In genomic region chrX:107603433-107604159, GRCh38 we compare ENCODE assay signal across 26 cellular contexts.
"Had no signal": no experiment of that assay in that cellular context is flagged by ENCODE, and none has a peak within 500 bp of the region (broad histone marks: within the 10 kb centered on the region; RNA-seq: fewer than 3 reads in every experiment).

No MANE protein-coding gene starts in this region.

- H3K9ac ChIP-seq: SK-N-SH had no signal

- H3K4me1 Mint-ChIP-seq: activated CD4-positive, alpha-beta T cell treated with anti-CD3 and anti-CD28 coated beads for 36 hours; activated CD4-positive, alpha-beta T cell treated with anti-CD3 and anti-CD28 coated beads, Interleukin-2, amount 10 ng/mL, durations not matched to agents 7 days and 5 days; activated naive CD8-positive, alpha-beta T cell treated with anti-CD3 and anti-CD28 coated beads, Interleukin-2, amount 50 U/mL, for 24 hours had no signal

- H3K27ac ChIP-seq: SJCRH30 had no signal

- H3K4me3 Mint-ChIP-seq: activated CD4-positive, alpha-beta T cell treated with anti-CD3 and anti-CD28 coated beads for 36 hours; activated CD4-positive, alpha-beta T cell treated with anti-CD3 and anti-CD28 coated beads, Interleukin-2, amount 10 ng/mL, durations not matched to agents 7 days and 5 days; activated CD8-positive, alpha-beta T cell treated with anti-CD3 and anti-CD28 coated beads, Interleukin-2, amount 10 ng/mL, durations not matched to agents 7 days and 5 days; activated naive CD4-positive, alpha-beta T cell treated with anti-CD3 and anti-CD28 coated beads for 36 hours; activated naive CD8-positive, alpha-beta T cell; activated naive CD8-positive, alpha-beta T cell treated with anti-CD3 and anti-CD28 coated beads, Interleukin-2, amount 50 U/mL, for 24 hours; activated T-cell treated with anti-CD3 and anti-CD28 coated beads, Interleukin-2, amount 50 U/mL, for 4 hours; activated T-helper 1 cell treated with anti-CD3 and anti-CD28 coated beads, Interleukin-12 subunit alpha, Interleukin-12 subunit beta, Interleukin-2, Interleukin-4 antibody, amounts not matched to agents 30 ng/mL and 10 ng/mL and 1 ng/mL, durations not matched to agents 14 hours and 24 hours and 36 hours; brain; T-helper 1 cell treated with Interleukin-12 subunit alpha and Interleukin-12 subunit beta and Interleukin-4 antibody, amounts not matched to agents 30 μg/mL and 1 μg/mL, for 36 hours; T-helper 2 cell treated with Interferon-gamma antibody and Interleukin-4, amounts not matched to agents 5 μg/mL and 100 μg/mL, for 36 hours had no signal

- H3K4me2 ChIP-seq: SK-N-SH had no signal

- DNase-seq: activated CD4-positive, alpha-beta T cell treated with anti-CD3 and anti-CD28 coated beads for 36 hours; activated CD4-positive, alpha-beta T cell treated with anti-CD3 and anti-CD28 coated beads, Interleukin-2, amount 10 ng/mL, durations not matched to agents 7 days and 5 days; activated CD4-positive, alpha-beta T cell treated with anti-CD3 and anti-CD28 coated beads, Interleukin-2, amount 50 U/mL, for 48 hours; activated CD8-positive, alpha-beta T cell treated with anti-CD3 and anti-CD28 coated beads, Interleukin-2, amount 10 ng/mL, durations not matched to agents 7 days and 5 days; activated gamma-delta T cell treated with Interleukin-2 at 50 U/mL for 16 hours; activated naive CD4-positive, alpha-beta T cell treated with anti-CD3 and anti-CD28 coated beads for 36 hours; activated naive CD8-positive, alpha-beta T cell treated with anti-CD3 and anti-CD28 coated beads, Interleukin-2, amount 50 U/mL, for 24 hours; activated T-cell treated with anti-CD3 and anti-CD28 coated beads, Interleukin-2, amount 50 U/mL, for 4 hours; central memory CD4-positive, alpha-beta T cell; NCI-H1105; NCI-H1436; NCI-H1694; NCI-H345; NCI-H524 treated with DMSO at 0.1 percent for 48 hours; SHP77; SJCRH30; SK-N-SH had no signal

- H3K9me3 Mint-ChIP-seq: activated CD4-positive, alpha-beta T cell treated with anti-CD3 and anti-CD28 coated beads, Interleukin-2, amount 10 ng/mL, durations not matched to agents 7 days and 5 days; activated naive CD4-positive, alpha-beta T cell treated with anti-CD3 and anti-CD28 coated beads for 36 hours; activated naive CD8-positive, alpha-beta T cell treated with anti-CD3 and anti-CD28 coated beads, Interleukin-2, amount 50 U/mL, for 24 hours; activated T-cell treated with anti-CD3 and anti-CD28 coated beads, Interleukin-2, amount 50 U/mL, for 4 hours; activated T-helper 1 cell treated with anti-CD3 and anti-CD28 coated beads, Interleukin-12 subunit alpha, Interleukin-12 subunit beta, Interleukin-2, Interleukin-4 antibody, amounts not matched to agents 30 ng/mL and 10 ng/mL and 1 ng/mL, durations not matched to agents 14 hours and 24 hours and 36 hours; brain; T-helper 1 cell treated with Interleukin-12 subunit alpha and Interleukin-12 subunit beta and Interleukin-4 antibody, amounts not matched to agents 30 μg/mL and 1 μg/mL, for 36 hours; T-helper 2 cell treated with Interferon-gamma antibody and Interleukin-4, amounts not matched to agents 5 μg/mL and 100 μg/mL, for 36 hours had no signal

- H3K9me3 ChIP-seq: SJCRH30, SK-N-SH had no signal

- H3K36me3 ChIP-seq: SJCRH30 had no signal

- H3K9me2 ChIP-seq: SK-N-SH had no signal

- H3K27me3 ChIP-seq: SJCRH30 had no signal

- H3K27me3 Mint-ChIP-seq: activated CD4-positive, alpha-beta T cell treated with anti-CD3 and anti-CD28 coated beads for 36 hours; activated CD4-positive, alpha-beta T cell treated with anti-CD3 and anti-CD28 coated beads, Interleukin-2, amount 10 ng/mL, durations not matched to agents 7 days and 5 days; activated naive CD8-positive, alpha-beta T cell; activated naive CD8-positive, alpha-beta T cell treated with anti-CD3 and anti-CD28 coated beads, Interleukin-2, amount 50 U/mL, for 24 hours had no signal

- H3K27ac Mint-ChIP-seq: activated CD4-positive, alpha-beta T cell treated with anti-CD3 and anti-CD28 coated beads for 36 hours; activated CD4-positive, alpha-beta T cell treated with anti-CD3 and anti-CD28 coated beads, Interleukin-2, amount 10 ng/mL, durations not matched to agents 7 days and 5 days; activated CD8-positive, alpha-beta T cell treated with anti-CD3 and anti-CD28 coated beads, Interleukin-2, amount 10 ng/mL, durations not matched to agents 7 days and 5 days; activated naive CD4-positive, alpha-beta T cell treated with anti-CD3 and anti-CD28 coated beads for 36 hours; activated naive CD8-positive, alpha-beta T cell; activated naive CD8-positive, alpha-beta T cell treated with anti-CD3 and anti-CD28 coated beads, Interleukin-2, amount 50 U/mL, for 24 hours; activated T-helper 1 cell treated with anti-CD3 and anti-CD28 coated beads, Interleukin-12 subunit alpha, Interleukin-12 subunit beta, Interleukin-2, Interleukin-4 antibody, amounts not matched to agents 30 ng/mL and 10 ng/mL and 1 ng/mL, durations not matched to agents 14 hours and 24 hours and 36 hours; brain; T-helper 1 cell treated with Interleukin-12 subunit alpha and Interleukin-12 subunit beta and Interleukin-4 antibody, amounts not matched to agents 30 μg/mL and 1 μg/mL, for 36 hours; T-helper 2 cell treated with Interferon-gamma antibody and Interleukin-4, amounts not matched to agents 5 μg/mL and 100 μg/mL, for 36 hours had no signal

- FAIRE-seq: bronchial epithelial cell, K562, TTC549 had no signal

- ATAC-seq: activated CD4-positive, alpha-beta T cell treated with anti-CD3 and anti-CD28 coated beads for 36 hours; activated CD8-positive, alpha-beta T cell treated with anti-CD3 and anti-CD28 coated beads, Interleukin-2, amount 10 ng/mL, durations not matched to agents 7 days and 5 days; activated naive CD8-positive, alpha-beta T cell treated with anti-CD3 and anti-CD28 coated beads, Interleukin-2, amount 50 U/mL, for 24 hours; activated T-cell treated with anti-CD3 and anti-CD28 coated beads, Interleukin-2, amount 50 U/mL, for 4 hours; Panc1 had no signal

- H3K4me3 ChIP-seq: K562, SJCRH30 had no signal

- H3K4me1 ChIP-seq: SJCRH30 had no signal

- H3K36me3 Mint-ChIP-seq: activated naive CD8-positive, alpha-beta T cell; brain had no signal
